ENCODE assay signal across 1 cellular context in the genomic region with DNA sequence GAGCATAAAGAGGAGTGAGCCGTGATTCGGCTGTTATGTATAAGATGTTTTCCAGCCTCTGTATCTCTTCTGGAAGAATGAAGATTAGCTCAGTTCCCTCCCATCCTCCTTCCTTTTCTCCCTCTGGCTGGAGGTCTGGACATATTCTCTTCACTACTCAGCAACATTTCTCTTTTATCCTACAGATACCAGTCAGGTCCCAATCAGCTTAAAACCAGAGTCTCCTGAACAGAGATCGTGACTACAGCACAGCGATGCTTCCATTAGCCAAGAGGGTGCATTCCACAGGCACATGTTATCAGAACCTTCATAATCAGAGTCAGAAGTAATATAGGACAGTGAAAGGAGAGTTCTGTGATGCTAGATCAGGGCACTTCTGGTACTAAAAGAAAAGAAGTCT.
TF ChIP-seq lines count a peak whose summit lies in the region.

No MANE protein-coding gene starts in this region.

TF ChIP-seq in GM23338, 12 proteins besides CTCF, POLR2A, EP300 and RAD21 (continued from another document):
- TF ChIP-seq, protein P1, sequence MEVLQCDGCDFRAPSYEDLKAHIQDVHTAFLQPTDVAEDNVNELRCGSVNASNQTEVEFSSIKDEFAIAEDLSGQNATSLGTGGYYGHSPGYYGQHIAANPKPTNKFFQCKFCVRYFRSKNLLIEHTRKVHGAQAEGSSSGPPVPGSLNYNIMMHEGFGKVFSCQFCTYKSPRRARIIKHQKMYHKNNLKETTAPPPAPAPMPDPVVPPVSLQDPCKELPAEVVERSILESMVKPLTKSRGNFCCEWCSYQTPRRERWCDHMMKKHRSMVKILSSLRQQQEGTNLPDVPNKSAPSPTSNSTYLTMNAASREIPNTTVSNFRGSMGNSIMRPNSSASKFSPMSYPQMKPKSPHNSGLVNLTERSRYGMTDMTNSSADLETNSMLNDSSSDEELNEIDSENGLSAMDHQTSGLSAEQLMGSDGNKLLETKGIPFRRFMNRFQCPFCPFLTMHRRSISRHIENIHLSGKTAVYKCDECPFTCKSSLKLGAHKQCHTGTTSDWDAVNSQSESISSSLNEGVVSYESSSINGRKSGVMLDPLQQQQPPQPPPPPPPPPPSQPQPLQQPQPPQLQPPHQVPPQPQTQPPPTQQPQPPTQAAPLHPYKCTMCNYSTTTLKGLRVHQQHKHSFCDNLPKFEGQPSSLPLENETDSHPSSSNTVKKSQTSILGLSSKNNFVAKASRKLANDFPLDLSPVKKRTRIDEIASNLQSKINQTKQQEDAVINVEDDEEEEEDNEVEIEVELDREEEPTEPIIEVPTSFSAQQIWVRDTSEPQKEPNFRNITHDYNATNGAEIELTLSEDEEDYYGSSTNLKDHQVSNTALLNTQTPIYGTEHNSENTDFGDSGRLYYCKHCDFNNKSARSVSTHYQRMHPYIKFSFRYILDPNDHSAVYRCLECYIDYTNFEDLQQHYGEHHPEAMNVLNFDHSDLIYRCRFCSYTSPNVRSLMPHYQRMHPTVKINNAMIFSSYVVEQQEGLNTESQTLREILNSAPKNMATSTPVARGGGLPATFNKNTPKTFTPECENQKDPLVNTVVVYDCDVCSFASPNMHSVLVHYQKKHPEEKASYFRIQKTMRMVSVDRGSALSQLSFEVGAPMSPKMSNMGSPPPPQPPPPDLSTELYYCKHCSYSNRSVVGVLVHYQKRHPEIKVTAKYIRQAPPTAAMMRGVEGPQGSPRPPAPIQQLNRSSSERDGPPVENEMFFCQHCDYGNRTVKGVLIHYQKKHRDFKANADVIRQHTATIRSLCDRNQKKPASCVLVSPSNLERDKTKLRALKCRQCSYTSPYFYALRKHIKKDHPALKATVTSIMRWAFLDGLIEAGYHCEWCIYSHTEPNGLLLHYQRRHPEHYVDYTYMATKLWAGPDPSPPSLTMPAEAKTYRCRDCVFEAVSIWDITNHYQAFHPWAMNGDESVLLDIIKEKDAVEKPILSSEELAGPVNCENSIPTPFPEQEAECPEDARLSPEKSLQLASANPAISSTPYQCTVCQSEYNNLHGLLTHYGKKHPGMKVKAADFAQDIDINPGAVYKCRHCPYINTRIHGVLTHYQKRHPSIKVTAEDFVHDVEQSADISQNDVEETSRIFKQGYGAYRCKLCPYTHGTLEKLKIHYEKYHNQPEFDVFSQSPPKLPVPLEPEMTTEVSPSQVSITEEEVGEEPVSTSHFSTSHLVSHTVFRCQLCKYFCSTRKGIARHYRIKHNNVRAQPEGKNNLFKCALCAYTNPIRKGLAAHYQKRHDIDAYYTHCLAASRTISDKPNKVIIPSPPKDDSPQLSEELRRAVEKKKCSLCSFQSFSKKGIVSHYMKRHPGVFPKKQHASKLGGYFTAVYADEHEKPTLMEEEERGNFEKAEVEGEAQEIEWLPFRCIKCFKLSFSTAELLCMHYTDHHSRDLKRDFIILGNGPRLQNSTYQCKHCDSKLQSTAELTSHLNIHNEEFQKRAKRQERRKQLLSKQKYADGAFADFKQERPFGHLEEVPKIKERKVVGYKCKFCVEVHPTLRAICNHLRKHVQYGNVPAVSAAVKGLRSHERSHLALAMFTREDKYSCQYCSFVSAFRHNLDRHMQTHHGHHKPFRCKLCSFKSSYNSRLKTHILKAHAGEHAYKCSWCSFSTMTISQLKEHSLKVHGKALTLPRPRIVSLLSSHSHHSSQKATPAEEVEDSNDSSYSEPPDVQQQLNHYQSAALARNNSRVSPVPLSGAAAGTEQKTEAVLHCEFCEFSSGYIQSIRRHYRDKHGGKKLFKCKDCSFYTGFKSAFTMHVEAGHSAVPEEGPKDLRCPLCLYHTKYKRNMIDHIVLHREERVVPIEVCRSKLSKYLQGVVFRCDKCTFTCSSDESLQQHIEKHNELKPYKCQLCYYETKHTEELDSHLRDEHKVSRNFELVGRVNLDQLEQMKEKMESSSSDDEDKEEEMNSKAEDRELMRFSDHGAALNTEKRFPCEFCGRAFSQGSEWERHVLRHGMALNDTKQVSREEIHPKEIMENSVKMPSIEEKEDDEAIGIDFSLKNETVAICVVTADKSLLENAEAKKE (CRISPR knock-in tag; IDR thresholded peaks at IDR 0.05), result no peak
- TF ChIP-seq ZNF114 (CRISPR knock-in tag; IDR thresholded peaks at IDR 0.05) (no peak), STAT1 (IDR thresholded peaks at IDR 0.05; ENCODE audit: unreplicated experiment) (no peak), EZH2 (IDR thresholded peaks at IDR 0.05; ENCODE audit: low read depth, unreplicated experiment) (no peak), EZH2phosphoT487 (IDR thresholded peaks at IDR 0.05; ENCODE audit: unreplicated experiment) (no peak)
- TF ChIP-seq, protein P2, sequence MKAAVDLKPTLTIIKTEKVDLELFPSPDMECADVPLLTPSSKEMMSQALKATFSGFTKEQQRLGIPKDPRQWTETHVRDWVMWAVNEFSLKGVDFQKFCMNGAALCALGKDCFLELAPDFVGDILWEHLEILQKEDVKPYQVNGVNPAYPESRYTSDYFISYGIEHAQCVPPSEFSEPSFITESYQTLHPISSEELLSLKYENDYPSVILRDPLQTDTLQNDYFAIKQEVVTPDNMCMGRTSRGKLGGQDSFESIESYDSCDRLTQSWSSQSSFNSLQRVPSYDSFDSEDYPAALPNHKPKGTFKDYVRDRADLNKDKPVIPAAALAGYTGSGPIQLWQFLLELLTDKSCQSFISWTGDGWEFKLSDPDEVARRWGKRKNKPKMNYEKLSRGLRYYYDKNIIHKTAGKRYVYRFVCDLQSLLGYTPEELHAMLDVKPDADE (IDR thresholded peaks at IDR 0.05), result no peak
